In genomic region chr20:38747495-38748096, GRCh38 we compare ENCODE assay signal across 9 cellular contexts. TPM values are rescaled to one million over a fixed set of nuclear protein-coding genes. Genes with fewer than 3 reads are reported as not detected.
A peak's percentile ranks its signal among the peaks of the same experiment; 100 is the strongest.
DNase-seq lines count a peak whose midpoint lies in the region; ATAC-seq and TF ChIP-seq lines count a peak whose summit lies in the region.
"Had no signal": no experiment of that assay in that cellular context is flagged by ENCODE, and none has a peak within 500 bp of the region (broad histone marks: within the 10 kb centered on the region; RNA-seq: fewer than 3 reads in every experiment).

No MANE protein-coding gene starts in this region.

- intact Hi-C loops in breast epithelium (cut with DNase I; ENCODE audit: low total_unique reads): no loop called here

- H3K27me3 Mint-ChIP-seq in naive B cell: peaks cover 11 to 13% (median 12%) of the 10 kb centered on the region in 3 donors

- H3K36me3 ChIP-seq in BE2C (peaks cover 4% of the 10 kb centered on the region), breast epithelium (no peaks in the 10 kb centered on the region)

- H3K36me3 Mint-ChIP-seq in naive B cell: no peaks in the 10 kb centered on the region

- H3K9me3 Mint-ChIP-seq in naive B cell: no peaks in the 10 kb centered on the region

- TF ChIP-seq CTCF in BE2C (IDR thresholded peaks at IDR 0.05; ENCODE audit: low read depth, low read length) (no peak), breast epithelium (IDR thresholded peaks at IDR 0.05) (no peak)

- DNase-seq in BE2C (no peak), HS-27A (ENCODE audit: low read depth) (peak; percentile 29), breast epithelium (ENCODE audit: low spot score in 2 of 2) (no peak), naive B cell (no peak), NOMO-1 treated with DMSO at 0.1 percent for 48 hours (lab: John Stamatoyannopoulos, UW; ENCODE audit: unreplicated experiment) (no peak), retina (no peak), NK-92 (lab: John Stamatoyannopoulos, UW; ENCODE audit: unreplicated experiment) (no peak)

- H3K27ac Mint-ChIP-seq in naive B cell: peak overlapping the region; percentile 63 to 97 (median 86)

- peaks cover under 1% of the 10 kb centered on the region for H3K27me3 ChIP-seq in BE2C
- H3K27me3 ChIP-seq in breast epithelium: peaks cover 0 to 4% of the 10 kb centered on the region in 2 donors

- no peak for ATAC-seq in naive B cell (ENCODE audit: low read depth in 2 of 2)
- no peak for ATAC-seq in GM21786 (IDR thresholded peaks at IDR 0.05; ENCODE audit: unreplicated experiment)

- peak overlapping the region; percentile 55 to 99 (median 98) for H3K4me3 Mint-ChIP-seq in naive B cell

- TF ChIP-seq POLR2A in breast epithelium (IDR thresholded peaks at IDR 0.05): no peak

- H3K27ac ChIP-seq in breast epithelium: peak overlapping the region; percentile 95 to 96

- H3K4me1 ChIP-seq in BE2C (peaks cover 6% of the 10 kb centered on the region; the same call in 1 of the 2 replicates), breast epithelium (peaks cover 0 to 7% of the 10 kb centered on the region in 2 donors)

- H3K9me3 ChIP-seq in BE2C: no peaks in the 10 kb centered on the region
- H3K9me3 ChIP-seq in breast epithelium: no peaks in the 10 kb centered on the region

- peaks cover 17 to 28% (median 19%) of the 10 kb centered on the region in 3 donors for H3K4me1 Mint-ChIP-seq in naive B cell

- peak overlapping the region; percentile 92 for H3K4me3 ChIP-seq in BE2C (ENCODE audit: low read depth, low read length)
- H3K4me3 ChIP-seq in breast epithelium: peak overlapping the region; percentile 79 to 97 (median 80)

RNA-seq across cellular contexts. Expression of gene ACTR5, which starts 0.7 kb away (rescaled TPM):
- 29.2 TPM for polyA plus RNA-seq in BE2C (2012; ENCODE audit: insufficient read depth, insufficient read length, low read depth)
- total RNA-seq in breast epithelium: 10 to 100 TPM in 2 of 3 donors, 1 to 10 TPM in 1; 8.5 to 15.4 (median 13.0) TPM
- polyA plus RNA-seq in naive B cell (ENCODE audit: low read depth in 6 of 6): 1 to 10 TPM; 3.5 to 9.6 (median 7.7) TPM

RNA-seq across cellular contexts. Expression of gene SLC32A1, which starts 23.3 kb away (rescaled TPM):
- polyA plus RNA-seq in BE2C (2012; ENCODE audit: insufficient read depth, insufficient read length, low read depth): 85.5 TPM
- not detected for total RNA-seq in breast epithelium
- polyA plus RNA-seq in naive B cell (ENCODE audit: low read depth in 6 of 6): not detected
- total RNA-seq: myocyte had no signal

RNA-seq across cellular contexts. Expression of gene PPP1R16B, which starts 57.9 kb away (rescaled TPM):
- polyA plus RNA-seq in BE2C (2012; ENCODE audit: insufficient read depth, insufficient read length, low read depth): 53.6 TPM
- 10 to 100 TPM in 1 of 3 donors, 1 to 10 TPM in 2; 3.7 to 10.8 (median 8.2) TPM for total RNA-seq in breast epithelium
- polyA plus RNA-seq in naive B cell (ENCODE audit: low read depth in 6 of 6): 10 to 100 TPM; 22.1 to 54.6 (median 38.4) TPM
